7 cellular contexts compared by ENCODE assay signal in genomic region chr22:50206599-50206998, GRCh38. TPM values are rescaled to one million over a fixed set of nuclear protein-coding genes. Genes with fewer than 3 reads are reported as not detected.
DNase-seq lines count a peak whose midpoint lies in the region; TF ChIP-seq lines count a peak whose summit lies in the region.
"Had no signal": no experiment of that assay in that cellular context is flagged by ENCODE, and none has a peak within 500 bp of the region (broad histone marks: within the 10 kb centered on the region; RNA-seq: fewer than 3 reads in every experiment).

No MANE protein-coding gene starts in this region.

- no peak overlapping the region for H3K4me3 ChIP-seq in WI38 (ENCODE audit: low read depth, low read length)
- H3K4me3 ChIP-seq: skin epidermis had no signal

- TF ChIP-seq CTCF in GM10266 (IDR thresholded peaks at IDR 0.05; ENCODE audit: control insufficient read depth, insufficient read depth, low read depth, missing control alignments) (peak; percentile 31), WI38 (IDR thresholded peaks at IDR 0.05; ENCODE audit: low read depth, low read length) (peak; percentile 39)

- DNase-seq in GM10266 (ENCODE audit: extremely low spot score) (no peak), midbrain (lab: John Stamatoyannopoulos, UW) (peak; percentile 21), cerebellum (ENCODE audit: low spot score) (no peak), RPMI8226 (no peak), NOMO-1 treated with dmso at 0.1 percent for 144 hours (lab: John Stamatoyannopoulos, UW; ENCODE audit: unreplicated experiment) (no peak)

RNA-seq across cellular contexts. Expression of gene SELENOO, which starts 5.8 kb away (rescaled TPM):
- 10.0 TPM for total RNA-seq in cerebellum

RNA-seq across cellular contexts. Expression of gene TRABD, which starts 20.9 kb away (rescaled TPM):
- total RNA-seq in cerebellum, result 5.7 TPM

RNA-seq across cellular contexts. Expression of gene PANX2, which starts 36.1 kb away (rescaled TPM):
- total RNA-seq in cerebellum, result 2.7 TPM

RNA-seq across cellular contexts. Expression of gene TUBGCP6, which starts 38.2 kb away (rescaled TPM):
- 41.3 TPM for total RNA-seq in cerebellum

RNA-seq across cellular contexts. Expression of gene HDAC10, which starts 44.5 kb away (rescaled TPM):
- total RNA-seq in cerebellum, result 12.9 TPM
